Comparison of ENCODE assay signal across 18 cellular contexts in genomic region chr4:121308828-121309227, GRCh38.
DNase-seq lines count a peak whose midpoint lies in the region; ATAC-seq and TF ChIP-seq lines count a peak whose summit lies in the region.
"Had no signal": no experiment of that assay in that cellular context is flagged by ENCODE, and none has a peak within 500 bp of the region (broad histone marks: within the 10 kb centered on the region; RNA-seq: fewer than 3 reads in every experiment).

No MANE protein-coding gene starts in this region.

- H3K27ac ChIP-seq in neural progenitor cell, result no peak overlapping the region
- H3K27ac ChIP-seq: 22Rv1, A549, C4-2B, HL-60 had no signal

- CTCF ChIA-PET in activated CD4-positive, alpha-beta memory T cell treated with anti-CD3 and anti-CD28 coated beads, Interleukin-2, amount 10 ng/mL, durations not matched to agents 7 days and 5 days (lab: Charles Lee), result interaction anchor here (0.6 to 2.5 kb wide), 8 partner anchors 10 to 177 kb away, joined by 4 to 72 read pairs (median 7); no protein-coding TSS in a partner anchor

- no peaks in the 10 kb centered on the region for H3K27me3 Mint-ChIP-seq in neural progenitor cell (ENCODE audit: insufficient read depth, low read depth)
- peaks cover 0 to 7% (median 0%) of the 10 kb centered on the region in 5 donors for H3K27me3 Mint-ChIP-seq in naive thymus-derived CD8-positive, alpha-beta T cell
- peaks cover 3% of the 10 kb centered on the region for H3K27me3 Mint-ChIP-seq in activated CD4-positive, alpha-beta memory T cell treated with anti-CD3 and anti-CD28 coated beads, Interleukin-2, amount 10 ng/mL, durations not matched to agents 7 days and 5 days

- H4K20me1 ChIP-seq in neural progenitor cell (ENCODE audit: low read depth), result no peaks in the 10 kb centered on the region

- H3K9ac ChIP-seq in neural progenitor cell, result no peak overlapping the region

- H3K36me3 ChIP-seq in neural progenitor cell, result no peaks in the 10 kb centered on the region

- no peaks in the 10 kb centered on the region for H3K27me3 ChIP-seq in neural progenitor cell

- no peak for TF ChIP-seq CTCF in neural progenitor cell (IDR thresholded peaks at IDR 0.05)

- no peaks in the 10 kb centered on the region for H3K79me2 ChIP-seq in neural progenitor cell (ENCODE audit: low read depth)

- no peak for ATAC-seq in naive thymus-derived CD8-positive, alpha-beta T cell
- ATAC-seq: A549, GM23338, HCT116 had no signal

- H3K36me3 Mint-ChIP-seq in neural progenitor cell, result no peaks in the 10 kb centered on the region
- no peaks in the 10 kb centered on the region for H3K36me3 Mint-ChIP-seq in naive thymus-derived CD8-positive, alpha-beta T cell
- H3K36me3 Mint-ChIP-seq in activated CD4-positive, alpha-beta memory T cell treated with anti-CD3 and anti-CD28 coated beads, Interleukin-2, amount 10 ng/mL, durations not matched to agents 7 days and 5 days (ENCODE audit: low read depth), result no peaks in the 10 kb centered on the region

- DNase-seq in activated gamma-delta T cell (lab: John Stamatoyannopoulos, UW) (peak; percentile 4), activated gamma-delta T cell treated with Interleukin-2 at 50 U/mL for 16 hours (no peak), islet precursor cell (peak; percentile 54), neural progenitor cell (ENCODE audit: low spot score) (peak; percentile 8)
- DNase-seq in naive thymus-derived CD8-positive, alpha-beta T cell, result no peak
- DNase-seq in activated CD4-positive, alpha-beta memory T cell treated with anti-CD3 and anti-CD28 coated beads, Interleukin-2, amount 10 ng/mL, durations not matched to agents 7 days and 5 days, result no peak
- no peak for DNase-seq in activated CD8-positive, alpha-beta memory T cell treated with anti-CD3 and anti-CD28 coated beads for 24 hours
- DNase-seq: AML-193; Caco-2; CD4-positive, alpha-beta T cell; GDM1 had no signal

- no peak overlapping the region for H3K4me3 ChIP-seq in neural progenitor cell
- H3K4me3 ChIP-seq: A549, GM23338 had no signal

- no peaks in the 10 kb centered on the region for H3K4me1 Mint-ChIP-seq in neural progenitor cell
- H3K4me1 Mint-ChIP-seq in naive thymus-derived CD8-positive, alpha-beta T cell, result peaks cover 0 to 14% (median 13%) of the 10 kb centered on the region in 4 donors
- H3K4me1 Mint-ChIP-seq in activated CD4-positive, alpha-beta memory T cell treated with anti-CD3 and anti-CD28 coated beads, Interleukin-2, amount 10 ng/mL, durations not matched to agents 7 days and 5 days, result peaks cover 23% of the 10 kb centered on the region
- H3K4me1 Mint-ChIP-seq: GM23338 had no signal

- no peaks in the 10 kb centered on the region for H3K4me1 ChIP-seq in neural progenitor cell
- H3K4me1 ChIP-seq: A549 had no signal

- no peak overlapping the region for H3K4me2 ChIP-seq in neural progenitor cell
- H3K4me2 ChIP-seq: A549, GM23338 had no signal

- no peaks in the 10 kb centered on the region for H3F3A ChIP-seq in neural progenitor cell (ENCODE audit: low read depth)

- H2AFZ ChIP-seq in neural progenitor cell (replicated peaks), result no peak overlapping the region
- H2AFZ ChIP-seq: GM23338 had no signal

- H3K9me3 Mint-ChIP-seq in neural progenitor cell, result no peaks in the 10 kb centered on the region
- no peaks in the 10 kb centered on the region for H3K9me3 Mint-ChIP-seq in naive thymus-derived CD8-positive, alpha-beta T cell
- H3K9me3 Mint-ChIP-seq in activated CD4-positive, alpha-beta memory T cell treated with anti-CD3 and anti-CD28 coated beads, Interleukin-2, amount 10 ng/mL, durations not matched to agents 7 days and 5 days, result no peaks in the 10 kb centered on the region
- H3K9me3 Mint-ChIP-seq: CD4-positive, alpha-beta T cell; GM23338; HFFc6 had no signal

- H3K4me3 Mint-ChIP-seq in neural progenitor cell, result no peak overlapping the region
- H3K4me3 Mint-ChIP-seq in naive thymus-derived CD8-positive, alpha-beta T cell, result no peak overlapping the region
- H3K4me3 Mint-ChIP-seq in activated CD4-positive, alpha-beta memory T cell treated with anti-CD3 and anti-CD28 coated beads, Interleukin-2, amount 10 ng/mL, durations not matched to agents 7 days and 5 days, result no peak overlapping the region
- H3K4me3 Mint-ChIP-seq: CD4-positive, alpha-beta T cell; GM23338; HFFc6 had no signal

- H3K27ac Mint-ChIP-seq in neural progenitor cell, result no peak overlapping the region
- H3K27ac Mint-ChIP-seq in naive thymus-derived CD8-positive, alpha-beta T cell, result no peak overlapping the region
- no peak overlapping the region for H3K27ac Mint-ChIP-seq in activated CD4-positive, alpha-beta memory T cell treated with anti-CD3 and anti-CD28 coated beads, Interleukin-2, amount 10 ng/mL, durations not matched to agents 7 days and 5 days
- H3K27ac Mint-ChIP-seq: CD4-positive, alpha-beta T cell; GM23338; HFFc6 had no signal

- H3K9me3 ChIP-seq in neural progenitor cell (ENCODE audit: low read depth), result no peaks in the 10 kb centered on the region
- H3K9me3 ChIP-seq: A549, Caco-2 had no signal

- POLR2A ChIA-PET in naive thymus-derived CD8-positive, alpha-beta T cell (lab: Charles Lee), result no interaction called here
- POLR2A ChIA-PET in activated CD4-positive, alpha-beta memory T cell treated with anti-CD3 and anti-CD28 coated beads, Interleukin-2, amount 10 ng/mL, durations not matched to agents 7 days and 5 days (lab: Charles Lee), result no interaction called here

Comparison
In these comparisons a context has a peak if more than half of its experiments do, and no peak if none do; other contexts are left out.
1. DNase-seq: peak in activated gamma-delta T cell (single experiment), islet precursor cell (single experiment) and neural progenitor cell (single experiment); none in activated gamma-delta T cell treated with Interleukin-2 at 50 U/mL for 16 hours (single experiment), naive thymus-derived CD8-positive, alpha-beta T cell (0 of 10), activated CD4-positive, alpha-beta memory T cell treated with anti-CD3 and anti-CD28 coated beads, Interleukin-2, amount 10 ng/mL, durations not matched to agents 7 days and 5 days (single experiment) and activated CD8-positive, alpha-beta memory T cell treated with anti-CD3 and anti-CD28 coated beads for 24 hours (single experiment).